Comparison of ENCODE assay signal across 17 cellular contexts in the genomic region with DNA sequence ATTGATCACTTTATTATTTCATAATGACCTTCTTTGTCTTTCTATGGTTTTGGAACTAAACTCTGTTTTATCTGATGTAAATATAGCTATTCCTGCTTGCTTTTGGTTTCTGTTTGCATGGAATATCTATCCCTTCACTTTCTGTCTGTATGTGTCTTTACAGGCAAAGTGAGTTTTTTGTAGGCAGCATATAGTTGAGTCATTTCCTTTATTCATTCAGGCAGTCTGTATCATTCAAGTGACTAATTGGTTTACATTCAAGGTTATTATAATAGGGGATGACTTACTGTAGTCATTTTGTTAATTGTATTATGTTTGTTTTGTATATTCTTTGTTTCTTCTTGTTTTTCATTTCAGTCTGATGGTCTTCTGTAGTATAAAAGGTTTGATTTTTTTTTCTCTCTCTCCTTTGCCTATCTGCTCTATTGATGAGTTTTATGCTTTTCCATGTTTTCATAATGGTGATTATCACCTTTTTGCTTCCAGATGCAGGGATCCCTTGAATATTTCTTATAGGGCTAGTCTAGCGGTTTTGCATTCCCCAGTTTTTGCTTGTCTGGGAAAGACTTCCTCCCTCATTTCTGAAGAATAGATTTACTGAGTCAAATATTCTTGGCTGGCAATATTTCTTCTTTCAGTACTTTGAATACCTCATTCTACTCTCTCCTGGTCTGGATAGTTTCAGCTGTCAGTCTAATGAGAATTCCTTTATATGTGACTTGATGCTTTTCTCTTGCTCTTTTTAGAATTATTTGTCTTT. TPM values are rescaled to one million over a fixed set of nuclear protein-coding genes. Genes with fewer than 3 reads are reported as not detected.
DNase-seq lines count a peak whose midpoint lies in the region; ATAC-seq, FAIRE-seq and TF ChIP-seq lines count a peak whose summit lies in the region.
"Had no signal": no experiment of that assay in that cellular context is flagged by ENCODE, and none has a peak within 500 bp of the region (broad histone marks: within the 10 kb centered on the region; RNA-seq: fewer than 3 reads in every experiment).

No MANE protein-coding gene starts in this region.

- CTCF ChIA-PET in A673 (lab: Charles Lee) = no interaction called here

- H3K4me1 ChIP-seq in A673 (ENCODE audit: insufficient read depth, low read length, poor library complexity, severe bottlenecking) (no peaks in the 10 kb centered on the region), RWPE2 (ENCODE audit: insufficient read depth, poor library complexity, severe bottlenecking) (peaks cover 17% of the 10 kb centered on the region)
- no peaks in the 10 kb centered on the region for H3K4me1 ChIP-seq in effector memory CD4-positive, alpha-beta T cell (ENCODE audit: control insufficient read depth, insufficient read depth, low read length, poor library complexity, severe bottlenecking)

- H3K27ac ChIP-seq in A673 (ENCODE audit: low read depth, low read length, poor library complexity, severe bottlenecking) = no peak overlapping the region
- peak overlapping the region; percentile 81 for H3K27ac ChIP-seq in RWPE2 (ENCODE audit: poor library complexity, severe bottlenecking)
- H3K27ac ChIP-seq in effector memory CD4-positive, alpha-beta T cell (ENCODE audit: insufficient read depth, low read length, poor library complexity, severe bottlenecking) = no peak overlapping the region

- no peaks in the 10 kb centered on the region for H3K9me3 ChIP-seq in A673 (ENCODE audit: low read depth, low read length, poor library complexity, severe bottlenecking)
- H3K9me3 ChIP-seq in RWPE2 (ENCODE audit: severe bottlenecking) = no peaks in the 10 kb centered on the region
- H3K9me3 ChIP-seq in effector memory CD4-positive, alpha-beta T cell (ENCODE audit: control insufficient read depth, low read length) = peaks cover 2% of the 10 kb centered on the region

- intact Hi-C loops in A673 (cut with micrococcal nuclease; ENCODE audit: unreplicated experiment) = no loop called here

- TF ChIP-seq CTCF in A673 (conservative IDR thresholded peaks at IDR 0.05; ENCODE audit: low read depth, low read length) = no peak
- TF ChIP-seq CTCF in RWPE2 (IDR thresholded peaks at IDR 0.05; ENCODE audit: poor library complexity, severe bottlenecking) = no peak
- TF ChIP-seq CTCF in fibroblast of villous mesenchyme (IDR thresholded peaks at IDR 0.05; ENCODE audit: insufficient read depth, low read depth, low read length) = no peak

- FAIRE-seq in H54 (lab: Jason Lieb, UNC) = peak; percentile 80
- FAIRE-seq: TTC549, urothelium cell line had no signal

- POLR2A ChIA-PET in A673 (lab: Charles Lee; ENCODE audit: low non-redundant PET) = no interaction called here

- peak; percentile 68 for DNase-seq in A673 (ENCODE audit: low spot score)
- no peak for DNase-seq in H54 (ENCODE audit: insufficient read length, low spot score)
- DNase-seq in RWPE2 (ENCODE audit: low spot score) = no peak
- DNase-seq in fibroblast of villous mesenchyme (ENCODE audit: low read depth) = peak; percentile 37
- no peak for DNase-seq in effector memory CD4-positive, alpha-beta T cell
- no peak for DNase-seq in HuH-7.5 (ENCODE audit: low spot score)
- DNase-seq in NCI-H1436 treated with DMSO at 0.1 percent for 48 hours (lab: John Stamatoyannopoulos, UW) = no peak
- no peak for DNase-seq in NOMO-1 (lab: John Stamatoyannopoulos, UW; ENCODE audit: unreplicated experiment in 2 of 2)
- DNase-seq: amniotic stem cell; DMS 273 treated with DMSO at 0.1 percent for 48 hours; NCI-H1694; NCI-H748 treated with DMSO at 0.1 percent for 48 hours; stimulated activated CD4-positive, alpha-beta T cell treated with anti-CD3 and anti-CD28 coated beads, Interleukin-4, amount 100 ng/mL, for 1 hour had no signal

- no peaks in the 10 kb centered on the region for H3K36me3 ChIP-seq in A673 (ENCODE audit: insufficient read depth, low read length, poor library complexity, severe bottlenecking)
- H3K36me3 ChIP-seq in RWPE2 (ENCODE audit: low read depth) = no peaks in the 10 kb centered on the region
- H3K36me3 ChIP-seq in effector memory CD4-positive, alpha-beta T cell (ENCODE audit: control insufficient read depth, insufficient read depth, low read length) = no peaks in the 10 kb centered on the region

- BruUV-seq in A673 (replicated peaks; lab: Mats Ljungman, UMichigan) = no TSS peak

- TF ChIP-seq POLR2A in H54 (IDR thresholded peaks at IDR 0.05; ENCODE audit: low read depth, low read length) = no peak

- H3K27me3 ChIP-seq in A673 (replicated peaks; ENCODE audit: insufficient read depth, low read depth, low read length, poor library complexity) (no peaks in the 10 kb centered on the region), RWPE2 (ENCODE audit: insufficient read depth, poor library complexity, severe bottlenecking) (no peaks in the 10 kb centered on the region)
- no peaks in the 10 kb centered on the region for H3K27me3 ChIP-seq in effector memory CD4-positive, alpha-beta T cell (replicated peaks; ENCODE audit: control insufficient read depth, insufficient read depth, low read length, poor library complexity, severe bottlenecking)

- H3K4me3 ChIP-seq in A673 (ENCODE audit: low read depth, low read length, poor library complexity, severe bottlenecking) = no peak overlapping the region
- H3K4me3 ChIP-seq in RWPE2 (ENCODE audit: severe bottlenecking) = no peak overlapping the region
- H3K4me3 ChIP-seq in fibroblast of villous mesenchyme (ENCODE audit: low read depth, low read length) = no peak overlapping the region
- no peak overlapping the region for H3K4me3 ChIP-seq in effector memory CD4-positive, alpha-beta T cell (ENCODE audit: insufficient read depth, low read depth, low read length, poor library complexity, severe bottlenecking)

- peak; percentile 96 for ATAC-seq in RWPE2 (ENCODE audit: low read depth)

RNA-seq across cellular contexts. Expression of a gene that starts 50.4 kb away (rescaled TPM):
- not detected in 2 replicates for total RNA-seq in A673 (2021)
- 0.43 and 0.64 TPM in 2 replicates for total RNA-seq in fibroblast of villous mesenchyme
- total RNA-seq: B cell, glomerular endothelial cell had no signal

Comparison
In these comparisons a context has a peak if more than half of its experiments do, and no peak if none do; other contexts are left out.
1. DNase-seq: peak in A673 (single experiment) and fibroblast of villous mesenchyme (single experiment); none in H54 (single experiment), RWPE2 (single experiment), effector memory CD4-positive, alpha-beta T cell (0 of 3), HuH-7.5 (single experiment), NCI-H1436 treated with DMSO at 0.1 percent for 48 hours (single experiment) and NOMO-1 (0 of 2).